In the genomic region with DNA sequence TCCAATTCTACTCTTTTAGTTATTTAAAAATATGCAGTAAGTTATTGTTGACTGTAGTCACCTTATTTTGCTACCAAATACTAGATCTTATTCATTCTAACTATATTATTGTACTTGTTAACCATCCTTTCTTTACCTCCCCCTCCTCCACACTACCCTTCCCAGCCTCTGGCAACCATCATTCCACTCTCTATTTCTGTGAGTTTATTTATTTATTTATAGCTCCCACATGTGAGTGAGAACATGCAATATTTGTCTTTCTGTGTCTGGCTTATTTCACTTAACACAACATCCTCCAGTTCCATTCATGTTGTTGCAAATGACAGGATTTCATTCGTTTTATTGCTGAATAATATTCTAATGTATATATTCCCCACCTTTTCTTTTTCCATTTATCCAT, we compare ENCODE assay signal across 35 cellular contexts.
"Had no signal": no experiment of that assay in that cellular context is flagged by ENCODE, and none has a peak within 500 bp of the region (broad histone marks: within the 10 kb centered on the region; RNA-seq: fewer than 3 reads in every experiment).

No MANE protein-coding gene starts in this region.

- H3K9me3 ChIP-seq: MG63 had no signal

- DNase-seq: Karpas-422, Kasumi-1, KBM-7, KG1, MG63, MM.1S, MV-4-11, NCI-H1048, NCI-H1092, NCI-H1092 treated with DMSO at 0.1 percent for 48 hours, NCI-H1105, NCI-H1105 treated with DMSO at 0.1 percent for 48 hours, NCI-H1417, NCI-H1417 treated with DMSO at 0.1 percent for 48 hours, NCI-H1436, NCI-H1436 treated with DMSO at 0.1 percent for 48 hours, NCI-H146, NCI-H1694, NCI-H1694 treated with DMSO at 0.1 percent for 48 hours, NCI-H187, NCI-H187 treated with DMSO at 0.1 percent for 48 hours, NCI-H1930, NCI-H2029, NCI-H2029 treated with DMSO at 0.1 percent for 48 hours, NCI-H2081, NCI-H2081 treated with DMSO at 0.1 percent for 48 hours, NCI-H2107, NCI-H2171, NCI-H2171 treated with DMSO at 0.1 percent for 48 hours, NCI-H2227 treated with DMSO at 0.1 percent for 48 hours, NCI-H226, NCI-H345, NCI-H446, NCI-H446 treated with DMSO at 0.1 percent for 48 hours had no signal

- H3K27me3 ChIP-seq: MG63 had no signal

- H3K4me3 ChIP-seq: MG63 had no signal

- H3K9ac ChIP-seq: KMS-11 had no signal

- H3K36me3 ChIP-seq: MG63 had no signal

- H3K4me2 ChIP-seq: KMS-11 had no signal

- H3K27ac ChIP-seq: KMS-11 had no signal
